Comparison of ENCODE assay signal across 22 cellular contexts in genomic region chr3:10178892-10179291, GRCh38.
"Had no signal": no experiment of that assay in that cellular context is flagged by ENCODE, and none has a peak within 500 bp of the region (broad histone marks: within the 10 kb centered on the region; RNA-seq: fewer than 3 reads in every experiment).

No MANE protein-coding gene starts in this region.

- H3K27me3 Mint-ChIP-seq: activated CD4-positive, alpha-beta T cell treated with anti-CD3 and anti-CD28 coated beads, Interleukin-2, amount 10 ng/mL, durations not matched to agents 7 days and 5 days; activated naive CD8-positive, alpha-beta T cell treated with anti-CD3 and anti-CD28 coated beads, Interleukin-2, amount 10 ng/mL, durations not matched to agents 7 days and 5 days had no signal

- H3K4me3 Mint-ChIP-seq: activated CD4-positive, alpha-beta T cell treated with anti-CD3 and anti-CD28 coated beads, Interleukin-2, amount 10 ng/mL, durations not matched to agents 7 days and 5 days; activated naive CD8-positive, alpha-beta T cell treated with anti-CD3 and anti-CD28 coated beads, Interleukin-2, amount 10 ng/mL, durations not matched to agents 7 days and 5 days; activated T-cell treated with anti-CD3 and anti-CD28 coated beads, Interleukin-2, amount 50 U/mL, for 4 hours; neural progenitor cell; stimulated activated effector memory CD8-positive, alpha-beta T cell treated with anti-CD3 and anti-CD28 coated beads, Interleukin-12 subunit alpha, Interleukin-12 subunit beta, amount 100 ng/mL, for 72 hours had no signal

- ATAC-seq: activated T-cell treated with anti-CD3 and anti-CD28 coated beads, Interleukin-2, amount 50 U/mL, for 4 hours; gastrocnemius medialis; sciatic nerve; stimulated activated effector memory CD8-positive, alpha-beta T cell treated with anti-CD3 and anti-CD28 coated beads, Interleukin-12 subunit alpha, Interleukin-12 subunit beta, amount 100 ng/mL, for 72 hours had no signal

- H3K36me3 Mint-ChIP-seq: neural progenitor cell had no signal

- H3K4me3 ChIP-seq: coronary artery, esophagus squamous epithelium, gastrocnemius medialis, neural progenitor cell, stomach, suprapubic skin, uterus had no signal

- H3K27ac ChIP-seq: coronary artery, esophagus squamous epithelium, gastrocnemius medialis, neural progenitor cell, stomach, suprapubic skin, uterus had no signal

- DNase-seq: activated CD4-positive, alpha-beta T cell treated with anti-CD3 and anti-CD28 coated beads, Interleukin-2, amount 10 ng/mL, durations not matched to agents 7 days and 5 days; activated CD8-positive, alpha-beta memory T cell treated with anti-CD3 and anti-CD28 coated beads, Interleukin-2, amount 50 U/mL, for 48 hours; activated naive CD4-positive, alpha-beta T cell; activated naive CD8-positive, alpha-beta T cell treated with anti-CD3 and anti-CD28 coated beads, Interleukin-2, amount 10 ng/mL, durations not matched to agents 7 days and 5 days; activated T-cell treated with anti-CD3 and anti-CD28 coated beads, Interleukin-2, amount 50 U/mL, for 4 hours; cerebellar nuclear complex; esophagus squamous epithelium; gastrocnemius medialis; hippocampal formation; mesenchymal stem cell; small intestine; stimulated activated CD4-positive, alpha-beta T cell treated with anti-CD3 and anti-CD28 coated beads, Interleukin-2, amount 100 ng/mL, for 24 hours; stomach; T-helper 2 cell; trophoblast cell; uterus had no signal

- H3K4me1 ChIP-seq: neural progenitor cell, suprapubic skin, uterus had no signal

- H3K9me3 Mint-ChIP-seq: activated CD4-positive, alpha-beta T cell treated with anti-CD3 and anti-CD28 coated beads, Interleukin-2, amount 10 ng/mL, durations not matched to agents 7 days and 5 days; activated naive CD8-positive, alpha-beta T cell treated with anti-CD3 and anti-CD28 coated beads, Interleukin-2, amount 10 ng/mL, durations not matched to agents 7 days and 5 days; activated T-cell treated with anti-CD3 and anti-CD28 coated beads, Interleukin-2, amount 50 U/mL, for 4 hours; activated T-helper 2 cell treated with anti-CD3 and anti-CD28 coated beads, Interferon-gamma antibody, Interleukin-2, Interleukin-4, amounts not matched to agents 10 μg/mL and 5 μg/mL and 100 μg/mL, durations not matched to agents 14 hours and 24 hours and 36 hours; neural progenitor cell; stimulated activated effector memory CD8-positive, alpha-beta T cell treated with anti-CD3 and anti-CD28 coated beads, Interleukin-12 subunit alpha, Interleukin-12 subunit beta, amount 100 ng/mL, for 72 hours had no signal

- H3K9ac ChIP-seq: neural progenitor cell had no signal

- H3K4me2 ChIP-seq: neural progenitor cell had no signal

- H3K27me3 ChIP-seq: esophagus squamous epithelium, gastrocnemius medialis, neural progenitor cell, stomach, suprapubic skin, uterus had no signal

- H3K27ac Mint-ChIP-seq: activated CD4-positive, alpha-beta T cell treated with anti-CD3 and anti-CD28 coated beads, Interleukin-2, amount 10 ng/mL, durations not matched to agents 7 days and 5 days; activated naive CD8-positive, alpha-beta T cell treated with anti-CD3 and anti-CD28 coated beads, Interleukin-2, amount 10 ng/mL, durations not matched to agents 7 days and 5 days; activated T-helper 2 cell treated with anti-CD3 and anti-CD28 coated beads, Interferon-gamma antibody, Interleukin-2, Interleukin-4, amounts not matched to agents 10 μg/mL and 5 μg/mL and 100 μg/mL, durations not matched to agents 14 hours and 24 hours and 36 hours; neural progenitor cell; stimulated activated effector memory CD8-positive, alpha-beta T cell treated with anti-CD3 and anti-CD28 coated beads, Interleukin-12 subunit alpha, Interleukin-12 subunit beta, amount 100 ng/mL, for 72 hours had no signal

- H3K9me3 ChIP-seq: esophagus squamous epithelium, gastrocnemius medialis, stomach, suprapubic skin, uterus had no signal

- H3K36me3 ChIP-seq: neural progenitor cell, uterus had no signal

- H2AFZ ChIP-seq: neural progenitor cell had no signal
